9 cellular contexts compared by ENCODE assay signal in the genomic region with DNA sequence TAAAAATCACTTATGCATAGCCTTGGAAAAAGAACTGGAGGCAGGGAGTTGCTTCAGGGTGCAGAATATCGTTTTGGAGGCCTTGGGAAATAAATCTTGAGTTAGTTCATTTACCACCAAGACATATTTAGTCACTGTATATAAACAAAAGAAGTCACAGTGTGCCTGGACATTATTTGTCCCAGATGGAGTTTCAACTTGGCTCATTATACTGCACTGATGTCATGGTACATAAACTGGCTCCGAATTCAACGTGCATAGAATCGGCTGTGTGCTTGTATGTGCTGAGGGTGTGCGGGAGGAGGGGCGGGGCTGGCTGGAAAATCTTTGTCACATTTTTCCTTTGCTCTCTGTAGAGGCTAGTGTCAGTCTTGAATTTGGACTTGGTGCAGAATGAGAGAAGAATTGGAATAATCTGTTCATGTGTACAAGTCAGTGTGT.
DNase-seq lines count a peak whose midpoint lies in the region; ATAC-seq and TF ChIP-seq lines count a peak whose summit lies in the region.
"Had no signal": no experiment of that assay in that cellular context is flagged by ENCODE, and none has a peak within 500 bp of the region (broad histone marks: within the 10 kb centered on the region; RNA-seq: fewer than 3 reads in every experiment).

No MANE protein-coding gene starts in this region.

- H3K4me1 ChIP-seq in esophagus muscularis mucosa: peaks cover 71 to 84% (median 76%) of the 10 kb centered on the region in 4 donors
- H3K4me1 ChIP-seq in mucosa of rectum (ENCODE audit: control insufficient read depth in 2 of 2, insufficient read depth in 2 of 2, low read length in 2 of 2): peaks cover 20 to 26% of the 10 kb centered on the region in 2 donors
- peaks cover 10 to 29% of the 10 kb centered on the region in 2 donors for H3K4me1 ChIP-seq in uterus

- 14% methylated on average over 6 of the region's 6 CpGs for WGBS in esophagus muscularis mucosa

- no peak for TF ChIP-seq EP300 in esophagus muscularis mucosa (IDR thresholded peaks at IDR 0.05)

- intact Hi-C loops in activated CD4-positive, alpha-beta T cell treated with anti-CD3 and anti-CD28 coated beads for 36 hours (cut with DNase I, micrococcal nuclease): no loop called here
- intact Hi-C loops in esophagus muscularis mucosa (cut with DNase I): no loop called here
- intact Hi-C loops in uterus (cut with DNase I; ENCODE audit: low total_unique reads): no loop called here

- peak; percentile 26 for DNase-seq in activated CD4-positive, alpha-beta T cell treated with anti-CD3 and anti-CD28 coated beads for 36 hours
- no peak for DNase-seq in activated CD4-positive, alpha-beta T cell treated with anti-CD3 and anti-CD28 coated beads, Interleukin-2, amount 50 U/mL, for 1 hour
- no peak for DNase-seq in esophagus muscularis mucosa (ENCODE audit: extremely low spot score)
- DNase-seq in uterus: peak; percentile 66 to 69
- no peak for DNase-seq in stimulated activated naive CD4-positive, alpha-beta T cell treated with Interleukin-2 at 50 U/mL for 16 hours (lab: John Stamatoyannopoulos, UW)
- no peak for DNase-seq in SW480 (ENCODE audit: low spot score)
- DNase-seq: AML-193 had no signal

- TF ChIP-seq POLR2A in esophagus muscularis mucosa (IDR thresholded peaks at IDR 0.05; ENCODE audit: low read depth) (no peak), uterus (IDR thresholded peaks at IDR 0.05) (no peak)

- H3K36me3 ChIP-seq in esophagus muscularis mucosa (peaks cover 0 to 13% (median 5%) of the 10 kb centered on the region in 4 donors), mucosa of rectum (ENCODE audit: control insufficient read depth in 2 of 2, insufficient read depth in 2 of 2, low read length in 2 of 2) (peaks cover 0 to 6% of the 10 kb centered on the region in 2 donors), uterus (no peaks in the 10 kb centered on the region)

- TF ChIP-seq CTCF in esophagus muscularis mucosa (IDR thresholded peaks at IDR 0.05) (no peak), uterus (IDR thresholded peaks at IDR 0.05) (no peak)

- H3K4me3 ChIP-seq in esophagus muscularis mucosa (no peak overlapping the region), mucosa of rectum (ENCODE audit: low read length in 2 of 2) (no peak overlapping the region), uterus (no peak overlapping the region)

- peak overlapping the region; percentile 74 to 83 (median 78) for H3K27ac ChIP-seq in esophagus muscularis mucosa (replicated peaks in 1 of 4)
- peak overlapping the region; percentile 43 to 71 for H3K27ac ChIP-seq in mucosa of rectum (ENCODE audit: low read depth in 2 of 2, low read length in 2 of 2)
- peak overlapping the region; percentile 63 to 75 for H3K27ac ChIP-seq in uterus

- POLR2A ChIA-PET in activated CD4-positive, alpha-beta T cell treated with anti-CD3 and anti-CD28 coated beads for 36 hours (lab: Charles Lee): no interaction called here

- H3K36me3 Mint-ChIP-seq in activated CD4-positive, alpha-beta T cell treated with anti-CD3 and anti-CD28 coated beads for 36 hours (ENCODE audit: low read depth): peaks cover 6% of the 10 kb centered on the region

- CTCF ChIA-PET in activated CD4-positive, alpha-beta T cell treated with anti-CD3 and anti-CD28 coated beads for 36 hours (lab: Charles Lee): no interaction called here

- H3K9me3 ChIP-seq in esophagus muscularis mucosa: no peaks in the 10 kb centered on the region
- no peaks in the 10 kb centered on the region for H3K9me3 ChIP-seq in mucosa of rectum (ENCODE audit: control insufficient read depth in 2 of 2, low read length in 2 of 2)
- H3K9me3 ChIP-seq in uterus: no peaks in the 10 kb centered on the region

- peaks cover 22% of the 10 kb centered on the region for H3K4me1 Mint-ChIP-seq in activated CD4-positive, alpha-beta T cell treated with anti-CD3 and anti-CD28 coated beads for 36 hours

- H3K27me3 ChIP-seq in esophagus muscularis mucosa: no peaks in the 10 kb centered on the region
- no peaks in the 10 kb centered on the region for H3K27me3 ChIP-seq in mucosa of rectum (ENCODE audit: control insufficient read depth in 2 of 2, insufficient read depth in 2 of 2, low read length in 2 of 2)
- no peaks in the 10 kb centered on the region for H3K27me3 ChIP-seq in uterus

- no peak overlapping the region for H3K27ac Mint-ChIP-seq in activated CD4-positive, alpha-beta T cell treated with anti-CD3 and anti-CD28 coated beads for 36 hours

- no peak for ATAC-seq in activated CD4-positive, alpha-beta T cell treated with anti-CD3 and anti-CD28 coated beads for 36 hours
- no peak for ATAC-seq in HG03280 (IDR thresholded peaks at IDR 0.05; ENCODE audit: unreplicated experiment)

- no peaks in the 10 kb centered on the region for H3K9me3 Mint-ChIP-seq in activated CD4-positive, alpha-beta T cell treated with anti-CD3 and anti-CD28 coated beads for 36 hours (ENCODE audit: low read depth)

- H3K9ac ChIP-seq in mucosa of rectum (ENCODE audit: low read depth in 1 of 2, low read length in 2 of 2): no peak overlapping the region

- H3K4me3 Mint-ChIP-seq in activated CD4-positive, alpha-beta T cell treated with anti-CD3 and anti-CD28 coated beads for 36 hours: no peak overlapping the region

- no peaks in the 10 kb centered on the region for H3K27me3 Mint-ChIP-seq in activated CD4-positive, alpha-beta T cell treated with anti-CD3 and anti-CD28 coated beads for 36 hours

Comparison
In these comparisons a context has a peak if more than half of its experiments do, and no peak if none do; other contexts are left out.
1. DNase-seq: peak in activated CD4-positive, alpha-beta T cell treated with anti-CD3 and anti-CD28 coated beads for 36 hours (single experiment) and uterus (2 of 2); none in activated CD4-positive, alpha-beta T cell treated with anti-CD3 and anti-CD28 coated beads, Interleukin-2, amount 50 U/mL, for 1 hour (single experiment), esophagus muscularis mucosa (single experiment), stimulated activated naive CD4-positive, alpha-beta T cell treated with Interleukin-2 at 50 U/mL for 16 hours (single experiment) and SW480 (single experiment).
2. Peak in every context shown above with its lines, with median percentiles within 50 percentile points of each other: H3K27ac ChIP-seq.